1 cellular context compared by ENCODE assay signal in genomic region chr4:101114936-101115372, GRCh38.
TF ChIP-seq lines count a peak whose summit lies in the region.

No MANE protein-coding gene starts in this region.

TF ChIP-seq in HepG2, 621 proteins besides CTCF, POLR2A, EP300 and RAD21 (continued from another document and continues in another):
- TF ChIP-seq, protein P1, sequence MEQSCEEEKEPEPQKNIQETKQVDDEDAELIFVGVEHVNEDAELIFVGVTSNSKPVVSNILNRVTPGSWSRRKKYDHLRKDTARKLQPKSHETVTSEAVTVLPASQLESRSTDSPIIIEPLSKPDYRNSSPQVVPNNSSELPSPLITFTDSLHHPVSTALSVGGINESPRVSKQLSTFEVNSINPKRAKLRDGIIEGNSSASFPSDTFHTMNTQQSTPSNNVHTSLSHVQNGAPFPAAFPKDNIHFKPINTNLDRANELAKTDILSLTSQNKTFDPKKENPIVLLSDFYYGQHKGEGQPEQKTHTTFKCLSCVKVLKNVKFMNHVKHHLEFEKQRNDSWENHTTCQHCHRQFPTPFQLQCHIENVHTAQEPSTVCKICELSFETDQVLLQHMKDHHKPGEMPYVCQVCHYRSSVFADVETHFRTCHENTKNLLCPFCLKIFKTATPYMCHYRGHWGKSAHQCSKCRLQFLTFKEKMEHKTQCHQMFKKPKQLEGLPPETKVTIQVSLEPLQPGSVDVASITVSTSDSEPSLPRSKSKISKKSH (CRISPR knock-in tag; IDR thresholded peaks at IDR 0.05; ENCODE audit: borderline replicate concordance): no peak
- TF ChIP-seq, protein P2, sequence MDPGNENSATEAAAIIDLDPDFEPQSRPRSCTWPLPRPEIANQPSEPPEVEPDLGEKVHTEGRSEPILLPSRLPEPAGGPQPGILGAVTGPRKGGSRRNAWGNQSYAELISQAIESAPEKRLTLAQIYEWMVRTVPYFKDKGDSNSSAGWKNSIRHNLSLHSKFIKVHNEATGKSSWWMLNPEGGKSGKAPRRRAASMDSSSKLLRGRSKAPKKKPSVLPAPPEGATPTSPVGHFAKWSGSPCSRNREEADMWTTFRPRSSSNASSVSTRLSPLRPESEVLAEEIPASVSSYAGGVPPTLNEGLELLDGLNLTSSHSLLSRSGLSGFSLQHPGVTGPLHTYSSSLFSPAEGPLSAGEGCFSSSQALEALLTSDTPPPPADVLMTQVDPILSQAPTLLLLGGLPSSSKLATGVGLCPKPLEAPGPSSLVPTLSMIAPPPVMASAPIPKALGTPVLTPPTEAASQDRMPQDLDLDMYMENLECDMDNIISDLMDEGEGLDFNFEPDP (CRISPR knock-in tag; conservative IDR thresholded peaks at IDR 0.05): no peak
- TF ChIP-seq, protein P3, sequence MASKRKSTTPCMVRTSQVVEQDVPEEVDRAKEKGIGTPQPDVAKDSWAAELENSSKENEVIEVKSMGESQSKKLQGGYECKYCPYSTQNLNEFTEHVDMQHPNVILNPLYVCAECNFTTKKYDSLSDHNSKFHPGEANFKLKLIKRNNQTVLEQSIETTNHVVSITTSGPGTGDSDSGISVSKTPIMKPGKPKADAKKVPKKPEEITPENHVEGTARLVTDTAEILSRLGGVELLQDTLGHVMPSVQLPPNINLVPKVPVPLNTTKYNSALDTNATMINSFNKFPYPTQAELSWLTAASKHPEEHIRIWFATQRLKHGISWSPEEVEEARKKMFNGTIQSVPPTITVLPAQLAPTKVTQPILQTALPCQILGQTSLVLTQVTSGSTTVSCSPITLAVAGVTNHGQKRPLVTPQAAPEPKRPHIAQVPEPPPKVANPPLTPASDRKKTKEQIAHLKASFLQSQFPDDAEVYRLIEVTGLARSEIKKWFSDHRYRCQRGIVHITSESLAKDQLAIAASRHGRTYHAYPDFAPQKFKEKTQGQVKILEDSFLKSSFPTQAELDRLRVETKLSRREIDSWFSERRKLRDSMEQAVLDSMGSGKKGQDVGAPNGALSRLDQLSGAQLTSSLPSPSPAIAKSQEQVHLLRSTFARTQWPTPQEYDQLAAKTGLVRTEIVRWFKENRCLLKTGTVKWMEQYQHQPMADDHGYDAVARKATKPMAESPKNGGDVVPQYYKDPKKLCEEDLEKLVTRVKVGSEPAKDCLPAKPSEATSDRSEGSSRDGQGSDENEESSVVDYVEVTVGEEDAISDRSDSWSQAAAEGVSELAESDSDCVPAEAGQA (IDR thresholded peaks at IDR 0.05; ENCODE audit: low read depth): no peak
- TF ChIP-seq, protein P3 (CRISPR knock-in tag; IDR thresholded peaks at IDR 0.05; ENCODE audit: borderline replicate concordance): peak; percentile 36; the same call in 1 of the 2 replicates
- TF ChIP-seq U2AF1 (optimal IDR thresholded peaks at IDR 0.05; ENCODE audit: low read depth, low read length) (no peak), GATAD2A (CRISPR knock-in tag; IDR thresholded peaks at IDR 0.05) (peak; percentile 92), SOX13 (IDR thresholded peaks at IDR 0.05) (peak; percentile 85), SOX13 (CRISPR knock-in tag; conservative IDR thresholded peaks at IDR 0.05 in 1 of 2, IDR thresholded peaks at IDR 0.05 in 1 of 2) (peak in 1 of 2 experiments; percentile 99; a peak in 2 of 4 replicates), CEBPG (CRISPR knock-in tag; IDR thresholded peaks at IDR 0.05) (peak; percentile 71), IRF2 (CRISPR knock-in tag; IDR thresholded peaks at IDR 0.05) (peak; percentile 46; the same call in 1 of the 2 replicates), KMT2A (CRISPR knock-in tag; IDR thresholded peaks at IDR 0.05) (no peak), ZNF724P (CRISPR knock-in tag; IDR thresholded peaks at IDR 0.05; ENCODE audit: borderline replicate concordance) (no peak), TCF7L2 (IDR thresholded peaks at IDR 0.05; ENCODE audit: low read depth, low read length) (0 out of 2 replicates have a peak, but pooled peaks have one; percentile 6), THAP11 (CRISPR knock-in tag; IDR thresholded peaks at IDR 0.05) (peak; percentile 55; the same call in 1 of the 2 replicates), KLF9 (CRISPR knock-in tag; IDR thresholded peaks at IDR 0.05; ENCODE audit: low read depth) (no peak), ZNF772 (CRISPR knock-in tag; IDR thresholded peaks at IDR 0.05) (no peak), HNRNPH1 (optimal IDR thresholded peaks at IDR 0.05; ENCODE audit: low read depth, low read length) (no peak), GABPB1 (CRISPR knock-in tag; IDR thresholded peaks at IDR 0.05) (no peak), CHD4 (IDR thresholded peaks at IDR 0.05; ENCODE audit: borderline replicate concordance, low read length) (0 out of 2 replicates have a peak, but pooled peaks have one; percentile 26), RARA (CRISPR knock-in tag; IDR thresholded peaks at IDR 0.05) (peak; percentile 48), HNF1B (CRISPR knock-in tag; IDR thresholded peaks at IDR 0.05) (no peak), ZNF264 (CRISPR knock-in tag; IDR thresholded peaks at IDR 0.05) (peak; percentile 67; the same call in 1 of the 2 replicates), GATA4 (IDR thresholded peaks at IDR 0.05; ENCODE audit: borderline replicate concordance, low read depth) (peak; percentile 54; the same call in 1 of the 2 replicates)
- TF ChIP-seq, protein P4, sequence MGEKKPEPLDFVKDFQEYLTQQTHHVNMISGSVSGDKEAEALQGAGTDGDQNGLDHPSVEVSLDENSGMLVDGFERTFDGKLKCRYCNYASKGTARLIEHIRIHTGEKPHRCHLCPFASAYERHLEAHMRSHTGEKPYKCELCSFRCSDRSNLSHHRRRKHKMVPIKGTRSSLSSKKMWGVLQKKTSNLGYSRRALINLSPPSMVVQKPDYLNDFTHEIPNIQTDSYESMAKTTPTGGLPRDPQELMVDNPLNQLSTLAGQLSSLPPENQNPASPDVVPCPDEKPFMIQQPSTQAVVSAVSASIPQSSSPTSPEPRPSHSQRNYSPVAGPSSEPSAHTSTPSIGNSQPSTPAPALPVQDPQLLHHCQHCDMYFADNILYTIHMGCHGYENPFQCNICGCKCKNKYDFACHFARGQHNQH (CRISPR knock-in tag; IDR thresholded peaks at IDR 0.05): 0 out of 2 replicates have a peak, but pooled peaks have one; percentile 42
- TF ChIP-seq, protein P5, sequence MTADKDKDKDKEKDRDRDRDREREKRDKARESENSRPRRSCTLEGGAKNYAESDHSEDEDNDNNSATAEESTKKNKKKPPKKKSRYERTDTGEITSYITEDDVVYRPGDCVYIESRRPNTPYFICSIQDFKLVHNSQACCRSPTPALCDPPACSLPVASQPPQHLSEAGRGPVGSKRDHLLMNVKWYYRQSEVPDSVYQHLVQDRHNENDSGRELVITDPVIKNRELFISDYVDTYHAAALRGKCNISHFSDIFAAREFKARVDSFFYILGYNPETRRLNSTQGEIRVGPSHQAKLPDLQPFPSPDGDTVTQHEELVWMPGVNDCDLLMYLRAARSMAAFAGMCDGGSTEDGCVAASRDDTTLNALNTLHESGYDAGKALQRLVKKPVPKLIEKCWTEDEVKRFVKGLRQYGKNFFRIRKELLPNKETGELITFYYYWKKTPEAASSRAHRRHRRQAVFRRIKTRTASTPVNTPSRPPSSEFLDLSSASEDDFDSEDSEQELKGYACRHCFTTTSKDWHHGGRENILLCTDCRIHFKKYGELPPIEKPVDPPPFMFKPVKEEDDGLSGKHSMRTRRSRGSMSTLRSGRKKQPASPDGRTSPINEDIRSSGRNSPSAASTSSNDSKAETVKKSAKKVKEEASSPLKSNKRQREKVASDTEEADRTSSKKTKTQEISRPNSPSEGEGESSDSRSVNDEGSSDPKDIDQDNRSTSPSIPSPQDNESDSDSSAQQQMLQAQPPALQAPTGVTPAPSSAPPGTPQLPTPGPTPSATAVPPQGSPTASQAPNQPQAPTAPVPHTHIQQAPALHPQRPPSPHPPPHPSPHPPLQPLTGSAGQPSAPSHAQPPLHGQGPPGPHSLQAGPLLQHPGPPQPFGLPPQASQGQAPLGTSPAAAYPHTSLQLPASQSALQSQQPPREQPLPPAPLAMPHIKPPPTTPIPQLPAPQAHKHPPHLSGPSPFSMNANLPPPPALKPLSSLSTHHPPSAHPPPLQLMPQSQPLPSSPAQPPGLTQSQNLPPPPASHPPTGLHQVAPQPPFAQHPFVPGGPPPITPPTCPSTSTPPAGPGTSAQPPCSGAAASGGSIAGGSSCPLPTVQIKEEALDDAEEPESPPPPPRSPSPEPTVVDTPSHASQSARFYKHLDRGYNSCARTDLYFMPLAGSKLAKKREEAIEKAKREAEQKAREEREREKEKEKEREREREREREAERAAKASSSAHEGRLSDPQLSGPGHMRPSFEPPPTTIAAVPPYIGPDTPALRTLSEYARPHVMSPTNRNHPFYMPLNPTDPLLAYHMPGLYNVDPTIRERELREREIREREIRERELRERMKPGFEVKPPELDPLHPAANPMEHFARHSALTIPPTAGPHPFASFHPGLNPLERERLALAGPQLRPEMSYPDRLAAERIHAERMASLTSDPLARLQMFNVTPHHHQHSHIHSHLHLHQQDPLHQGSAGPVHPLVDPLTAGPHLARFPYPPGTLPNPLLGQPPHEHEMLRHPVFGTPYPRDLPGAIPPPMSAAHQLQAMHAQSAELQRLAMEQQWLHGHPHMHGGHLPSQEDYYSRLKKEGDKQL (CRISPR knock-in tag; IDR thresholded peaks at IDR 0.05; ENCODE audit: low read depth): peak; percentile 71; the same call in 1 of the 2 replicates
- TF ChIP-seq, protein P6, sequence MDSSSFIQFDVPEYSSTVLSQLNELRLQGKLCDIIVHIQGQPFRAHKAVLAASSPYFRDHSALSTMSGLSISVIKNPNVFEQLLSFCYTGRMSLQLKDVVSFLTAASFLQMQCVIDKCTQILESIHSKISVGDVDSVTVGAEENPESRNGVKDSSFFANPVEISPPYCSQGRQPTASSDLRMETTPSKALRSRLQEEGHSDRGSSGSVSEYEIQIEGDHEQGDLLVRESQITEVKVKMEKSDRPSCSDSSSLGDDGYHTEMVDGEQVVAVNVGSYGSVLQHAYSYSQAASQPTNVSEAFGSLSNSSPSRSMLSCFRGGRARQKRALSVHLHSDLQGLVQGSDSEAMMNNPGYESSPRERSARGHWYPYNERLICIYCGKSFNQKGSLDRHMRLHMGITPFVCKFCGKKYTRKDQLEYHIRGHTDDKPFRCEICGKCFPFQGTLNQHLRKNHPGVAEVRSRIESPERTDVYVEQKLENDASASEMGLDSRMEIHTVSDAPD (CRISPR knock-in tag; IDR thresholded peaks at IDR 0.05): peak; percentile 78; the same call in 1 of the 2 replicates
